Comparison of ENCODE assay signal across 8 cellular contexts in the genomic region with DNA sequence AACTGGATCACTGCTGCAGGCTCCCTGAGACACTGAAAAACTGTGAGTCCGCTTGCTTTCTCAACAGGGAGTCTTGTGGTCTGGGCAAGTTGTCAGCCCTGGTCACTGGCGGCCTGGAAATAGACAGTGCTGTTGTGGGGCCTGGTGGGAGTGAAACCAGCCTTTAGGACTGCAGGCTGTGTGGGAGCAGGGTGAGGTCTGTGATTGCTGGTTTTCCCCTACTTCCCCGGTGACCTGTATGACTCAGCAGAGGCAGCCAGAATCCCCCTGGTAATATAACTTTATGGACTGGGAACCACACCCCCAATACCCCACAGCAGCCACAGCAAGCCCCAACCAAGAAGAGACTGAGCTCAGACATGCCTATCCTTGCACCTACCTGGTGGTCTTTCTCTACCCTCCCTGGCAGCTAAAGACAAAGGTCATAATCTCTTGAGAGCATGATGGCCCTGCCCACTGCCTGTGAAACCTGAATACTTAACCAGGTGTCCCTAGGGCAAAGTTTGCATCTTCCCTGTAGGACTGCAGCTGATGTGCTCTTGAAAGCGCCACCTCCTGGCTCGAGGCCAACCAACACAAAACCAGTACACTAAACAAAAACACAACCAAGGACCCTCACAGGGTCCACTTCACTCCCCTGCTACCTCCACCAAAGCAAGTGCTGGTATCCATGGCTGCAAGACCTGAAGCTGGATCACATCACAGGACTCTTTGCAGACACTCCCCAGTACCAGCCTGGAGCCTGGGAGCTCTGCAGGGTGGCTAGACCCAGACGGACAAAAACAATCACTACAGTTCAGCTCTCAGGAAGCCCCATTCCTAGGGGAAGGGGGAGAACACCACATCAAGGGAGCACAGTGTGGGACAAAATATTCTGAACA. TPM values are rescaled to one million over a fixed set of nuclear protein-coding genes. Genes with fewer than 3 reads are reported as not detected.
A peak's percentile ranks its signal among the peaks of the same experiment; 100 is the strongest.
DNase-seq lines count a peak whose midpoint lies in the region; ATAC-seq lines count a peak whose summit lies in the region.

No MANE protein-coding gene starts in this region.

- no peaks in the 10 kb centered on the region for H3K9me3 ChIP-seq in NT2/D1 (ENCODE audit: insufficient read depth, low read length)

- no peak overlapping the region for H3K4me3 Mint-ChIP-seq in activated T-helper 2 cell treated with anti-CD3 and anti-CD28 coated beads, Interferon-gamma antibody, Interleukin-2, Interleukin-4, amounts not matched to agents 10 μg/mL and 5 μg/mL and 100 μg/mL, durations not matched to agents 14 hours and 24 hours and 36 hours (ENCODE audit: low read depth)

- no peaks in the 10 kb centered on the region for H3K36me3 ChIP-seq in NT2/D1 (ENCODE audit: insufficient read depth, insufficient read length, low read length)

- no peak overlapping the region for H3K4me3 ChIP-seq in NT2/D1 (ENCODE audit: insufficient read length, low read depth)

- H3K27ac Mint-ChIP-seq in activated T-helper 2 cell treated with anti-CD3 and anti-CD28 coated beads, Interferon-gamma antibody, Interleukin-2, Interleukin-4, amounts not matched to agents 10 μg/mL and 5 μg/mL and 100 μg/mL, durations not matched to agents 14 hours and 24 hours and 36 hours, result no peak overlapping the region

- H3K9me3 Mint-ChIP-seq in activated T-helper 2 cell treated with anti-CD3 and anti-CD28 coated beads, Interferon-gamma antibody, Interleukin-2, Interleukin-4, amounts not matched to agents 10 μg/mL and 5 μg/mL and 100 μg/mL, durations not matched to agents 14 hours and 24 hours and 36 hours, result no peaks in the 10 kb centered on the region

- intact Hi-C loops in left colon (cut with DNase I, micrococcal nuclease), result no loop called here
- intact Hi-C loops in activated T-helper 2 cell treated with anti-CD3 and anti-CD28 coated beads, Interferon-gamma antibody, Interleukin-2, Interleukin-4, amounts not matched to agents 10 μg/mL and 5 μg/mL and 100 μg/mL, durations not matched to agents 14 hours and 24 hours and 36 hours (cut with micrococcal nuclease), result no loop called here
- intact Hi-C loops in Right ventricle myocardium inferior (cut with DNase I), result no loop called here

- H3K4me1 ChIP-seq in NT2/D1 (ENCODE audit: insufficient read depth, insufficient read length), result no peaks in the 10 kb centered on the region

- H3K36me3 Mint-ChIP-seq in activated T-helper 2 cell treated with anti-CD3 and anti-CD28 coated beads, Interferon-gamma antibody, Interleukin-2, Interleukin-4, amounts not matched to agents 10 μg/mL and 5 μg/mL and 100 μg/mL, durations not matched to agents 14 hours and 24 hours and 36 hours (ENCODE audit: low read depth), result no peaks in the 10 kb centered on the region

- ATAC-seq in GM19035 (IDR thresholded peaks at IDR 0.05; ENCODE audit: unreplicated experiment) (peak; percentile 97), HG03066 (IDR thresholded peaks at IDR 0.05; ENCODE audit: low read depth, unreplicated experiment) (peak; percentile 99), left colon (peak; percentile 88), Right ventricle myocardium inferior (no peak)

- peaks cover 29% of the 10 kb centered on the region for H3K27me3 Mint-ChIP-seq in activated T-helper 2 cell treated with anti-CD3 and anti-CD28 coated beads, Interferon-gamma antibody, Interleukin-2, Interleukin-4, amounts not matched to agents 10 μg/mL and 5 μg/mL and 100 μg/mL, durations not matched to agents 14 hours and 24 hours and 36 hours (ENCODE audit: low read depth)

- H3K4me1 Mint-ChIP-seq in activated T-helper 2 cell treated with anti-CD3 and anti-CD28 coated beads, Interferon-gamma antibody, Interleukin-2, Interleukin-4, amounts not matched to agents 10 μg/mL and 5 μg/mL and 100 μg/mL, durations not matched to agents 14 hours and 24 hours and 36 hours (ENCODE audit: low read depth), result peaks cover 3% of the 10 kb centered on the region

- DNase-seq in DMS153 treated with DMSO at 0.1 percent for 48 hours (lab: John Stamatoyannopoulos, UW; ENCODE audit: unreplicated experiment) (peak; percentile 17), NT2/D1 (ENCODE audit: low read depth, low spot score) (peak; percentile 49), left colon (peak; percentile 39 to 55), NCI-H82 treated with DMSO at 0.1 percent for 48 hours (lab: John Stamatoyannopoulos, UW; ENCODE audit: unreplicated experiment) (no peak), Right ventricle myocardium inferior (ENCODE audit: missing footprints) (no peak)
- no peak for DNase-seq in activated T-helper 2 cell treated with anti-CD3 and anti-CD28 coated beads, Interferon-gamma antibody, Interleukin-2, Interleukin-4, amounts not matched to agents 10 μg/mL and 5 μg/mL and 100 μg/mL, durations not matched to agents 14 hours and 24 hours and 36 hours (ENCODE audit: low spot score)

- no peak overlapping the region for H3K9ac ChIP-seq in NT2/D1 (ENCODE audit: insufficient read length, low read depth)

- H3K27me3 ChIP-seq in NT2/D1 (ENCODE audit: insufficient read depth, insufficient read length), result no peaks in the 10 kb centered on the region

RNA-seq across cellular contexts. Expression of gene ADAM22, which starts 7.2 kb away (rescaled TPM):
- 1 to 10 TPM; 3.1 to 4.3 TPM for total RNA-seq in left colon
- total RNA-seq in activated T-helper 2 cell treated with anti-CD3 and anti-CD28 coated beads, Interferon-gamma antibody, Interleukin-2, Interleukin-4, amounts not matched to agents 10 μg/mL and 5 μg/mL and 100 μg/mL, durations not matched to agents 14 hours and 24 hours and 36 hours, result 3.7 and 4.0 TPM in 2 replicates
- total RNA-seq in Right ventricle myocardium inferior, result 1.2 TPM

RNA-seq across cellular contexts. Expression of gene DBF4, which starts 50.5 kb away (rescaled TPM):
- total RNA-seq in left colon (10 to 100 TPM; 11.0 to 15.0 TPM), Right ventricle myocardium inferior (1.4 TPM)
- total RNA-seq in activated T-helper 2 cell treated with anti-CD3 and anti-CD28 coated beads, Interferon-gamma antibody, Interleukin-2, Interleukin-4, amounts not matched to agents 10 μg/mL and 5 μg/mL and 100 μg/mL, durations not matched to agents 14 hours and 24 hours and 36 hours, result 72.3 and 75.3 TPM in 2 replicates

RNA-seq across cellular contexts. Expression of gene SLC25A40, which starts 50.7 kb away (rescaled TPM):
- total RNA-seq in left colon (10 to 100 TPM; 33.8 to 34.2 TPM), Right ventricle myocardium inferior (23.5 TPM)
- 48.7 and 49.3 TPM in 2 replicates for total RNA-seq in activated T-helper 2 cell treated with anti-CD3 and anti-CD28 coated beads, Interferon-gamma antibody, Interleukin-2, Interleukin-4, amounts not matched to agents 10 μg/mL and 5 μg/mL and 100 μg/mL, durations not matched to agents 14 hours and 24 hours and 36 hours

Comparison
In these comparisons a context has a peak if more than half of its experiments do, and no peak if none do; other contexts are left out.
1. DNase-seq: peak in DMS153 treated with DMSO at 0.1 percent for 48 hours (single experiment), NT2/D1 (single experiment) and left colon (2 of 2); none in activated T-helper 2 cell treated with anti-CD3 and anti-CD28 coated beads, Interferon-gamma antibody, Interleukin-2, Interleukin-4, amounts not matched to agents 10 μg/mL and 5 μg/mL and 100 μg/mL, durations not matched to agents 14 hours and 24 hours and 36 hours (single experiment), NCI-H82 treated with DMSO at 0.1 percent for 48 hours (single experiment) and Right ventricle myocardium inferior (single experiment).